In the genomic region with DNA sequence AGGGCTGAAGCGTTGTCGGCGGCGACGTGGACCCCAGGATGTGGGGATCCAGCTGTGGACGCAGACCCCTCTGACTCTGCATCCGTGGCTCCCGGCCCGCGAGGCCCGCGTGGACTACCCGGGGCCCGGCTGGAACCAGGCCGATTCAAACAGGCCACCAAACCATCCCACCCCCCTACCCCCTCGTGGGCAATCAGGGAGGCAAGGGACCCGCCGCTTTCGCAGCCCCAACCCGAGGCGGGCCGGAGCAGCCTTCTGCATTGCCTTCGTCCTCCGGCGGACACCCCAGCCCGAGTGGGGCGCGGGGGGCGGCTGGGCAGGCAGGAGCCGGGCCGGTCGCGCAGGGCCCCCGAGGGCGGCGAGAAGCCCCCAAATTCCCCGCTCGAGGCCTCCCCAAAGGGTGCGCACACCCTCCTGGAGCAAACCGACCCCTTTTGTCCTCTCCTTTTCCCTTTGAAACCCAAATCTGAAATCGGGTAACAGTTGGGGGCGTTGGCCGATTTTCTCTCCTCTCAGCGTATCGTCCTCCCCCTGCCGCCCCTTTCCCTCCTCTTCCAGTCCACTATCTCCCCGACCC, we compare ENCODE assay signal across 8 cellular contexts. TPM values are rescaled to one million over a fixed set of nuclear protein-coding genes. Genes with fewer than 3 reads are reported as not detected.
A peak's percentile ranks its signal among the peaks of the same experiment; 100 is the strongest.
DNase-seq lines count a peak whose midpoint lies in the region; ATAC-seq lines count a peak whose summit lies in the region.

No MANE protein-coding gene starts in this region.

- intact Hi-C loops in activated T-helper 1 cell treated with anti-CD3 and anti-CD28 coated beads, Interleukin-12 subunit alpha, Interleukin-12 subunit beta, Interleukin-2, Interleukin-4 antibody, amounts not matched to agents 30 ng/mL and 10 ng/mL and 1 ng/mL, durations not matched to agents 14 hours and 24 hours and 36 hours (cut with micrococcal nuclease), result loop anchor here (1.0 to 10.0 kb wide), 11 partner anchors 10 to 1750 kb away; partner anchors contain the start of gene HOXD13
- intact Hi-C loops in left colon (cut with DNase I, micrococcal nuclease) (loop anchor here in 1 of 2 donors (10.0 kb wide), 1 partner anchor 937 kb away; no protein-coding TSS in a partner anchor), aorta (cut with DNase I) (loop anchor here in 1 of 2 donors (2.0 to 10.0 kb wide), 3 partner anchors 297 to 939 kb away; no protein-coding TSS in a partner anchor), posterior cingulate gyrus (cut with DNase I) (loop anchor here (1.0 to 5.0 kb wide), 5 partner anchors 95 to 1315 kb away; partner anchors contain the start of gene OLA1)

- H3K36me3 ChIP-seq in aorta (ENCODE audit: control insufficient read depth in 1 of 2, insufficient read depth in 2 of 2, low read length in 1 of 2), result peaks cover 0 to 3% of the 10 kb centered on the region in 2 donors

- H3K4me1 Mint-ChIP-seq in activated T-helper 1 cell treated with anti-CD3 and anti-CD28 coated beads, Interleukin-12 subunit alpha, Interleukin-12 subunit beta, Interleukin-2, Interleukin-4 antibody, amounts not matched to agents 30 ng/mL and 10 ng/mL and 1 ng/mL, durations not matched to agents 14 hours and 24 hours and 36 hours (ENCODE audit: low read depth), result peaks cover 33% of the 10 kb centered on the region

- ATAC-seq in left colon (peak; percentile 13), aorta (ENCODE audit: low FRiP score) (peak; percentile 28)

- 4 to 7% methylated on average over 42 to 47 of the region's 47 CpGs for WGBS in aorta, 2 donors

- no peak overlapping the region for H3K27ac ChIP-seq in aorta (ENCODE audit: low read depth in 1 of 2, low read length in 2 of 2)

- no peak overlapping the region for H3K27ac Mint-ChIP-seq in activated T-helper 1 cell treated with anti-CD3 and anti-CD28 coated beads, Interleukin-12 subunit alpha, Interleukin-12 subunit beta, Interleukin-2, Interleukin-4 antibody, amounts not matched to agents 30 ng/mL and 10 ng/mL and 1 ng/mL, durations not matched to agents 14 hours and 24 hours and 36 hours

- H3K9me3 ChIP-seq in aorta (ENCODE audit: control insufficient read depth, low read length), result no peaks in the 10 kb centered on the region

- DNase-seq in stimulated activated CD4-positive, alpha-beta T cell treated with anti-CD3 and anti-CD28 coated beads, Interleukin-4, amount 100 ng/mL, for 1 hour, result peak; percentile 19
- DNase-seq in stimulated activated CD4-positive, alpha-beta T cell treated with anti-CD3 and anti-CD28 coated beads, Interleukin-4, amount 100 ng/mL, for 24 hours, result no peak
- DNase-seq in activated T-helper 1 cell treated with anti-CD3 and anti-CD28 coated beads, Interleukin-12 subunit alpha, Interleukin-12 subunit beta, Interleukin-2, Interleukin-4 antibody, amounts not matched to agents 30 ng/mL and 10 ng/mL and 1 ng/mL, durations not matched to agents 14 hours and 24 hours and 36 hours (ENCODE audit: low spot score), result no peak
- DNase-seq in left colon (no peak), aorta (peak; percentile 45 to 71), putamen (ENCODE audit: low spot score) (no peak), NCI-H2081 treated with DMSO at 0.1 percent for 48 hours (lab: John Stamatoyannopoulos, UW) (no peak), posterior cingulate gyrus (no peak)

- no peak overlapping the region for H3K4me3 ChIP-seq in aorta (ENCODE audit: low read length in 2 of 2)

- peak overlapping the region; percentile 45 for H3K4me3 Mint-ChIP-seq in activated T-helper 1 cell treated with anti-CD3 and anti-CD28 coated beads, Interleukin-12 subunit alpha, Interleukin-12 subunit beta, Interleukin-2, Interleukin-4 antibody, amounts not matched to agents 30 ng/mL and 10 ng/mL and 1 ng/mL, durations not matched to agents 14 hours and 24 hours and 36 hours

- peaks cover 65% of the 10 kb centered on the region for H3K27me3 Mint-ChIP-seq in activated T-helper 1 cell treated with anti-CD3 and anti-CD28 coated beads, Interleukin-12 subunit alpha, Interleukin-12 subunit beta, Interleukin-2, Interleukin-4 antibody, amounts not matched to agents 30 ng/mL and 10 ng/mL and 1 ng/mL, durations not matched to agents 14 hours and 24 hours and 36 hours (ENCODE audit: insufficient read depth)

- H3K27me3 ChIP-seq in aorta (ENCODE audit: control insufficient read depth in 1 of 2, insufficient read depth in 2 of 2, low read length in 1 of 2), result peaks cover 0 to 1% of the 10 kb centered on the region in 2 donors

- no peaks in the 10 kb centered on the region for H3K4me1 ChIP-seq in aorta (ENCODE audit: control insufficient read depth in 1 of 2, insufficient read depth in 2 of 2, low read length in 2 of 2)

- peaks cover 10% of the 10 kb centered on the region for H3K36me3 Mint-ChIP-seq in activated T-helper 1 cell treated with anti-CD3 and anti-CD28 coated beads, Interleukin-12 subunit alpha, Interleukin-12 subunit beta, Interleukin-2, Interleukin-4 antibody, amounts not matched to agents 30 ng/mL and 10 ng/mL and 1 ng/mL, durations not matched to agents 14 hours and 24 hours and 36 hours (ENCODE audit: low read depth)

- no peaks in the 10 kb centered on the region for H3K9me3 Mint-ChIP-seq in activated T-helper 1 cell treated with anti-CD3 and anti-CD28 coated beads, Interleukin-12 subunit alpha, Interleukin-12 subunit beta, Interleukin-2, Interleukin-4 antibody, amounts not matched to agents 30 ng/mL and 10 ng/mL and 1 ng/mL, durations not matched to agents 14 hours and 24 hours and 36 hours

RNA-seq across cellular contexts. Expression of gene SP9, which starts 7.3 kb away (rescaled TPM):
- total RNA-seq in activated T-helper 1 cell treated with anti-CD3 and anti-CD28 coated beads, Interleukin-12 subunit alpha, Interleukin-12 subunit beta, Interleukin-2, Interleukin-4 antibody, amounts not matched to agents 30 ng/mL and 10 ng/mL and 1 ng/mL, durations not matched to agents 14 hours and 24 hours and 36 hours, result not detected in 2 replicates
- total RNA-seq in left colon, result not detected
- not detected for total RNA-seq in aorta
- under 1 TPM in 1 of 2 donors, not detected in 1; 0.23 TPM for polyA plus RNA-seq in aorta

RNA-seq across cellular contexts. Expression of gene SCRN3, which starts 53.4 kb away (rescaled TPM):
- total RNA-seq in activated T-helper 1 cell treated with anti-CD3 and anti-CD28 coated beads, Interleukin-12 subunit alpha, Interleukin-12 subunit beta, Interleukin-2, Interleukin-4 antibody, amounts not matched to agents 30 ng/mL and 10 ng/mL and 1 ng/mL, durations not matched to agents 14 hours and 24 hours and 36 hours, result 14.0 and 19.8 TPM in 2 replicates
- total RNA-seq in left colon, result 10 to 100 TPM; 25.7 to 26.7 TPM
- total RNA-seq in aorta, result 10 to 100 TPM; 13.9 to 22.6 TPM
- 10 to 100 TPM; 12.7 to 19.3 TPM for polyA plus RNA-seq in aorta

Comparison
In these comparisons a context has a peak if more than half of its experiments do, and no peak if none do; other contexts are left out.
1. DNase-seq: peak in stimulated activated CD4-positive, alpha-beta T cell treated with anti-CD3 and anti-CD28 coated beads, Interleukin-4, amount 100 ng/mL, for 1 hour (single experiment) and aorta (2 of 2); none in stimulated activated CD4-positive, alpha-beta T cell treated with anti-CD3 and anti-CD28 coated beads, Interleukin-4, amount 100 ng/mL, for 24 hours (single experiment), activated T-helper 1 cell treated with anti-CD3 and anti-CD28 coated beads, Interleukin-12 subunit alpha, Interleukin-12 subunit beta, Interleukin-2, Interleukin-4 antibody, amounts not matched to agents 30 ng/mL and 10 ng/mL and 1 ng/mL, durations not matched to agents 14 hours and 24 hours and 36 hours (single experiment), left colon (0 of 2), putamen (single experiment), NCI-H2081 treated with DMSO at 0.1 percent for 48 hours (single experiment) and posterior cingulate gyrus (0 of 10).